Comparison of ENCODE assay signal across 8 cellular contexts in the genomic region with DNA sequence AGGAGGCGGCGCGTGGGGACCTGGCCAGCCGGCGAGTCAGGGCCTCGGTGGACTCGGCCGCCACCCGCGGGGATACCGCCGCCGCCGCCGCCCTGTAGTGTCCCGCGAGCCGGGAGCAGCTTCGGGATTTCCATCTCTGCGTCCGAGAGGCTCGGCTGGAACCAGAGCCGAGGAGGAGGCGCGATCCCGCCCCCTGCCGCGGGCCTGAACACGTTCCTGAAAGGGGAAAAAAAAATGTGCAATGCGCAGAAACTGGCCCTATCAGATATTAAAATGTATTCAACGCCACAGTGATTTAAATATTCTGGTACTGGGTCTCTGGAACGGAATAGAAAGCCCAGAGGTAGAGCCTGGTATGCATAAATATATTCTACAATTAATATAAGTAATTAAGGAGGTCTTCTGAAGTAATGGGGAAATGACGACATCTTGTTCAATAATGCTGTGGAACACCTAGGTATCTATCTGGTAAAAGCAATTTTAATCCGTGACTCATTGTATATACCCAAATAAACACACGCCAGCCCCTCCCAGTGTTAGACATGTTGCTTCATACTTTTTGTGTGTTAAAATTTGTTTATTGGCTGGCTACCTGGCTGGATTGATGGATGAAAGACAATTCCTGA. TPM values are rescaled to one million over a fixed set of nuclear protein-coding genes. Genes with fewer than 3 reads are reported as not detected.
DNase-seq lines count a peak whose midpoint lies in the region; ATAC-seq, FAIRE-seq and TF ChIP-seq lines count a peak whose summit lies in the region.
"Not testable (repeated sequence)": the region's sequence is repeated elsewhere in the genome, so short reads cannot be mapped to it uniquely, and the experiment has no call there.

A gene with protein sequence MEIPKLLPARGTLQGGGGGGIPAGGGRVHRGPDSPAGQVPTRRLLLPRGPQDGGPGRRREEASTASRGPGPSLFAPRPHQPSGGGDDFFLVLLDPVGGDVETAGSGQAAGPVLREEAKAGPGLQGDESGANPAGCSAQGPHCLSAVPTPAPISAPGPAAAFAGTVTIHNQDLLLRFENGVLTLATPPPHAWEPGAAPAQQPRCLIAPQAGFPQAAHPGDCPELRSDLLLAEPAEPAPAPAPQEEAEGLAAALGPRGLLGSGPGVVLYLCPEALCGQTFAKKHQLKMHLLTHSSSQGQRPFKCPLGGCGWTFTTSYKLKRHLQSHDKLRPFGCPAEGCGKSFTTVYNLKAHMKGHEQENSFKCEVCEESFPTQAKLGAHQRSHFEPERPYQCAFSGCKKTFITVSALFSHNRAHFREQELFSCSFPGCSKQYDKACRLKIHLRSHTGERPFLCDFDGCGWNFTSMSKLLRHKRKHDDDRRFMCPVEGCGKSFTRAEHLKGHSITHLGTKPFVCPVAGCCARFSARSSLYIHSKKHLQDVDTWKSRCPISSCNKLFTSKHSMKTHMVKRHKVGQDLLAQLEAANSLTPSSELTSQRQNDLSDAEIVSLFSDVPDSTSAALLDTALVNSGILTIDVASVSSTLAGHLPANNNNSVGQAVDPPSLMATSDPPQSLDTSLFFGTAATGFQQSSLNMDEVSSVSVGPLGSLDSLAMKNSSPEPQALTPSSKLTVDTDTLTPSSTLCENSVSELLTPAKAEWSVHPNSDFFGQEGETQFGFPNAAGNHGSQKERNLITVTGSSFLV (minus strand): TSS at position 172 of the 626 bp plus-strand sequence. CDS start 38 bp downstream, at position 134.

- H3K27ac ChIP-seq in kidney (ENCODE audit: low read depth in 2 of 2, low read length in 2 of 2), result peak within 1 kb of the TSS; percentile 76 to 77
- H3K27ac ChIP-seq in sigmoid colon, result peak within 1 kb of the TSS; percentile 83 to 90 (median 86)

- not testable (repeated sequence) for H3K4me1 ChIP-seq in kidney (ENCODE audit: control insufficient read depth in 1 of 2, insufficient read depth in 1 of 2, low read depth in 1 of 2, low read length in 2 of 2)
- peaks cover 0 to 19% (median 3%) of the 10 kb centered on the region in 4 donors for H3K4me1 ChIP-seq in sigmoid colon

- WGBS in sigmoid colon, 2 donors, result 0 to 2% methylated on average over 12 to 16 of the region's 35 CpGs

- H3K4me3 ChIP-seq in BJ (ENCODE audit: low read depth, low read length), result peak within 1 kb of the TSS; percentile 42
- H3K4me3 ChIP-seq in kidney (ENCODE audit: low read length in 2 of 2), result peak within 1 kb of the TSS; percentile 55
- H3K4me3 ChIP-seq in sigmoid colon, result peak within 1 kb of the TSS; percentile 45 to 56 (median 52)

- H3K9ac ChIP-seq in kidney (ENCODE audit: low read length in 2 of 2), result peak within 1 kb of the TSS in 1 of 2 donors; percentile 51

- TF ChIP-seq CTCF in BJ (IDR thresholded peaks at IDR 0.05; ENCODE audit: insufficient read depth, low read depth, low read length); kidney (IDR thresholded peaks at IDR 0.05; ENCODE audit: borderline replicate concordance, extremely low read depth, insufficient read depth); sigmoid colon (IDR thresholded peaks at IDR 0.05): not testable (repeated sequence)

- TF ChIP-seq POLR2A in sigmoid colon (IDR thresholded peaks at IDR 0.05), result not testable (repeated sequence)

- ATAC-seq in HG02870 (IDR thresholded peaks at IDR 0.05; ENCODE audit: unreplicated experiment), result peak; percentile 59

- intact Hi-C loops in kidney (cut with DNase I); sigmoid colon (cut with DNase I): not testable (repeated sequence)

- H3K36me3 ChIP-seq in BJ (ENCODE audit: control insufficient read depth, insufficient read depth, low read length); kidney (ENCODE audit: control insufficient read depth in 1 of 2, insufficient read depth in 2 of 2, low read length in 2 of 2); sigmoid colon: not testable (repeated sequence)

- peak; percentile 99 for FAIRE-seq in GM19239 (lab: Jason Lieb, UNC)
- FAIRE-seq in kidney (lab: Jason Lieb, UNC), result not testable (repeated sequence)

- H3K9me3 ChIP-seq in kidney (ENCODE audit: control insufficient read depth in 1 of 2, low read length in 2 of 2); sigmoid colon: not testable (repeated sequence)

- CTCF ChIA-PET in BJ (lab: Yijun Ruan, JAX), result not testable (repeated sequence)

- not testable (repeated sequence) for DNase-seq in BJ (ENCODE audit: low read depth); GM19239 (ENCODE audit: insufficient read length, low spot score); kidney; sigmoid colon
- DNase-seq in M059J (ENCODE audit: low read depth) (peak; percentile 40), dermis microvascular lymphatic vessel endothelial cell (ENCODE audit: low read depth in 2 of 2) (peak; percentile 10)
- peak; percentile 2 for DNase-seq in activated CD4-positive, alpha-beta T cell treated with anti-CD3 and anti-CD28 coated beads, Interleukin-2, amount 50 U/mL, for 1 hour

- not testable (repeated sequence) for H3K27me3 ChIP-seq in BJ (ENCODE audit: control insufficient read depth, insufficient read depth, low read length); sigmoid colon

- not testable (repeated sequence) for TF ChIP-seq EP300 in sigmoid colon (IDR thresholded peaks at IDR 0.05)

- POLR2A ChIA-PET in BJ (lab: Charles Lee), result not testable (repeated sequence)

RNA-seq across cellular contexts. Expression of the gene that starts here (rescaled TPM):
- polyA plus RNA-seq in BJ (2011; rRNA removed) (1.5 and 1.6 TPM in 2 replicates), kidney (ENCODE audit: insufficient read depth, low read depth, low replicate concordance) (1.2 TPM), sigmoid colon (1 to 10 TPM in 1 of 3 donors, under 1 TPM in 2; 0.60 to 1.4 (median 0.69) TPM)
- polyA minus RNA-seq in BJ (2011; rRNA and poly(A)+ RNA removed), result 4.6 and 4.7 TPM in 2 replicates
- 5.8 and 6.8 TPM in 2 replicates for total RNA-seq in M059J (2014; rRNA removed; shearing (Covaris generic))
- total RNA-seq in dermis microvascular lymphatic vessel endothelial cell (12.8 and 17.3 TPM in 2 replicates), kidney (7.7 TPM), sigmoid colon (1 to 10 TPM; 6.1 to 9.9 (median 7.8) TPM)
